ENCODE assay signal across 8 cellular contexts in the genomic region with DNA sequence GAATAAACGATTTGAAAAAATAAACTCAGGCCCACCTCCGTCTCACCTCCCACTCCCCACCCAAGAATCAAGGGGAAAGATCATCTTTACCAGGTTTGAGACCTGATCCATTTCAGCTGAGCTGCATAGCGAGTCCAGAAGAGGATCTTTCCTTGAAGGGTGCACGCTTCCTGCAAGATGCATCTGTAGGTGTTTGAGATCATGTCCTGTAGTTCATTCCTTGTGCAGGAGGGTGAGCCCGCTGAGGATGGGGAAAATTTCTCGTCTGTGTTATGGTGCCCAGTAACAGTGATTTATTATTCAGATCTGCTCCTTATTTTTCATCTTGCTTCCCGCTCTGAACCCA. TPM values are rescaled to one million over a fixed set of nuclear protein-coding genes. Genes with fewer than 3 reads are reported as not detected.
DNase-seq lines count a peak whose midpoint lies in the region; ATAC-seq and TF ChIP-seq lines count a peak whose summit lies in the region.

No MANE protein-coding gene starts in this region.

- H3K36me3 Mint-ChIP-seq in activated naive CD4-positive, alpha-beta T cell treated with anti-CD3 and anti-CD28 coated beads, Interleukin-2, amount 10 ng/mL, durations not matched to agents 7 days and 5 days = peaks cover 19% of the 10 kb centered on the region
- H3K36me3 Mint-ChIP-seq in activated CD8-positive, alpha-beta T cell treated with anti-CD3 and anti-CD28 coated beads, Interleukin-2, amount 10 ng/mL, durations not matched to agents 7 days and 5 days (ENCODE audit: low read depth) = peaks cover 9% of the 10 kb centered on the region
- no peaks in the 10 kb centered on the region for H3K36me3 Mint-ChIP-seq in immature natural killer cell

- peak overlapping the region; percentile 97 for H3K4me3 Mint-ChIP-seq in activated naive CD4-positive, alpha-beta T cell treated with anti-CD3 and anti-CD28 coated beads, Interleukin-2, amount 10 ng/mL, durations not matched to agents 7 days and 5 days
- peak overlapping the region; percentile 92 for H3K4me3 Mint-ChIP-seq in activated CD8-positive, alpha-beta T cell treated with anti-CD3 and anti-CD28 coated beads, Interleukin-2, amount 10 ng/mL, durations not matched to agents 7 days and 5 days
- H3K4me3 Mint-ChIP-seq in immature natural killer cell = peak overlapping the region; percentile 90 to 99 (median 96)

- no peak for ATAC-seq in activated CD8-positive, alpha-beta T cell treated with anti-CD3 and anti-CD28 coated beads, Interleukin-2, amount 10 ng/mL, durations not matched to agents 7 days and 5 days
- ATAC-seq in GM18505 (IDR thresholded peaks at IDR 0.05; ENCODE audit: unreplicated experiment) = no peak

- H3K9me3 Mint-ChIP-seq in activated naive CD4-positive, alpha-beta T cell treated with anti-CD3 and anti-CD28 coated beads, Interleukin-2, amount 10 ng/mL, durations not matched to agents 7 days and 5 days = no peaks in the 10 kb centered on the region
- no peaks in the 10 kb centered on the region for H3K9me3 Mint-ChIP-seq in activated CD8-positive, alpha-beta T cell treated with anti-CD3 and anti-CD28 coated beads, Interleukin-2, amount 10 ng/mL, durations not matched to agents 7 days and 5 days (ENCODE audit: insufficient read depth)
- no peaks in the 10 kb centered on the region for H3K9me3 Mint-ChIP-seq in immature natural killer cell

- no peak for TF ChIP-seq POLR2A in GM18505 (IDR thresholded peaks at IDR 0.05; ENCODE audit: borderline replicate concordance, extremely low read depth, insufficient read depth, insufficient read length)

- H3K27ac ChIP-seq in substantia nigra (ENCODE audit: low read depth, low read length, poor library complexity, severe bottlenecking) = peak overlapping the region; percentile 54

- H3K27me3 Mint-ChIP-seq in activated naive CD4-positive, alpha-beta T cell treated with anti-CD3 and anti-CD28 coated beads, Interleukin-2, amount 10 ng/mL, durations not matched to agents 7 days and 5 days = no peaks in the 10 kb centered on the region
- no peaks in the 10 kb centered on the region for H3K27me3 Mint-ChIP-seq in activated CD8-positive, alpha-beta T cell treated with anti-CD3 and anti-CD28 coated beads, Interleukin-2, amount 10 ng/mL, durations not matched to agents 7 days and 5 days (ENCODE audit: low read depth)
- H3K27me3 Mint-ChIP-seq in immature natural killer cell (ENCODE audit: low read depth in 3 of 3) = peaks cover 5 to 16% (median 7%) of the 10 kb centered on the region in 3 donors

- peak; percentile 26 for DNase-seq in activated naive CD4-positive, alpha-beta T cell treated with anti-CD3 and anti-CD28 coated beads, Interleukin-2, amount 10 ng/mL, durations not matched to agents 7 days and 5 days
- no peak for DNase-seq in activated naive CD4-positive, alpha-beta T cell treated with anti-CD3 and anti-CD28 coated beads, Interleukin-2, amount 50 U/mL, for 16 hours
- DNase-seq in activated CD8-positive, alpha-beta T cell treated with anti-CD3 and anti-CD28 coated beads, Interleukin-2, amount 10 ng/mL, durations not matched to agents 7 days and 5 days = no peak
- DNase-seq in immature natural killer cell (no peak), substantia nigra (lab: John Stamatoyannopoulos, UW) (peak in 3 of 49 donors; percentile 31 to 40 (median 36)), NCI-H2107 (lab: John Stamatoyannopoulos, UW) (no peak), SW 1271 (lab: John Stamatoyannopoulos, UW) (no peak)

- CTCF ChIA-PET in activated naive CD4-positive, alpha-beta T cell treated with anti-CD3 and anti-CD28 coated beads, Interleukin-2, amount 10 ng/mL, durations not matched to agents 7 days and 5 days (lab: Charles Lee) = interaction anchor here (1.1 to 4.6 kb wide), 2 partner anchors 23 to 26 kb away, joined by 3 to 45 read pairs; partner anchors contain the start of gene XRCC5
- CTCF ChIA-PET in activated CD8-positive, alpha-beta T cell treated with anti-CD3 and anti-CD28 coated beads, Interleukin-2, amount 10 ng/mL, durations not matched to agents 7 days and 5 days (lab: Charles Lee) = interaction anchor here (1.1 to 6.6 kb wide), 4 partner anchors 24 to 51 kb away, joined by 3 to 76 read pairs (median 24); partner anchors contain the start of gene XRCC5

- POLR2A ChIA-PET in activated CD8-positive, alpha-beta T cell treated with anti-CD3 and anti-CD28 coated beads, Interleukin-2, amount 10 ng/mL, durations not matched to agents 7 days and 5 days (lab: Charles Lee) = interaction anchor here (0.8 to 2.2 kb wide), 4 partner anchors 9 to 26 kb away, joined by 3 to 13 read pairs (median 4); partner anchors contain the start of gene XRCC5

- H3K4me1 Mint-ChIP-seq in activated naive CD4-positive, alpha-beta T cell treated with anti-CD3 and anti-CD28 coated beads, Interleukin-2, amount 10 ng/mL, durations not matched to agents 7 days and 5 days = peaks cover 70% of the 10 kb centered on the region
- peaks cover 54% of the 10 kb centered on the region for H3K4me1 Mint-ChIP-seq in activated CD8-positive, alpha-beta T cell treated with anti-CD3 and anti-CD28 coated beads, Interleukin-2, amount 10 ng/mL, durations not matched to agents 7 days and 5 days (ENCODE audit: low read depth)
- peaks cover 60 to 62% of the 10 kb centered on the region in 2 donors for H3K4me1 Mint-ChIP-seq in immature natural killer cell

- peak overlapping the region; percentile 87 for H3K27ac Mint-ChIP-seq in activated naive CD4-positive, alpha-beta T cell treated with anti-CD3 and anti-CD28 coated beads, Interleukin-2, amount 10 ng/mL, durations not matched to agents 7 days and 5 days
- peak overlapping the region; percentile 83 for H3K27ac Mint-ChIP-seq in activated CD8-positive, alpha-beta T cell treated with anti-CD3 and anti-CD28 coated beads, Interleukin-2, amount 10 ng/mL, durations not matched to agents 7 days and 5 days
- H3K27ac Mint-ChIP-seq in immature natural killer cell = peak overlapping the region; percentile 49 to 94 (median 91)

RNA-seq across cellular contexts. Expression of gene TMEM169, which starts 0.6 kb away (rescaled TPM):
- 1 to 10 TPM; 1.2 to 1.4 TPM for total RNA-seq in activated CD8-positive, alpha-beta T cell treated with anti-CD3 and anti-CD28 coated beads, Interleukin-2, amount 10 ng/mL, durations not matched to agents 7 days and 5 days
- 1 to 10 TPM in 1 of 3 donors, under 1 TPM in 1, not detected in 1; 0.49 to 1.0 TPM for polyA plus RNA-seq in immature natural killer cell

RNA-seq across cellular contexts. Expression of gene PECR, which starts 0.8 kb away (rescaled TPM):
- total RNA-seq in activated CD8-positive, alpha-beta T cell treated with anti-CD3 and anti-CD28 coated beads, Interleukin-2, amount 10 ng/mL, durations not matched to agents 7 days and 5 days = 10 to 100 TPM; 29.0 to 30.3 TPM
- polyA plus RNA-seq in immature natural killer cell = 10 to 100 TPM; 23.2 to 32.4 (median 23.8) TPM

RNA-seq across cellular contexts. Expression of gene XRCC5, which starts 26.8 kb away (rescaled TPM):
- total RNA-seq in activated CD8-positive, alpha-beta T cell treated with anti-CD3 and anti-CD28 coated beads, Interleukin-2, amount 10 ng/mL, durations not matched to agents 7 days and 5 days = 100 to 1,000 TPM; 362 to 394 TPM
- polyA plus RNA-seq in immature natural killer cell = 100 to 1,000 TPM; 301 to 350 (median 303) TPM
